In the genomic region with DNA sequence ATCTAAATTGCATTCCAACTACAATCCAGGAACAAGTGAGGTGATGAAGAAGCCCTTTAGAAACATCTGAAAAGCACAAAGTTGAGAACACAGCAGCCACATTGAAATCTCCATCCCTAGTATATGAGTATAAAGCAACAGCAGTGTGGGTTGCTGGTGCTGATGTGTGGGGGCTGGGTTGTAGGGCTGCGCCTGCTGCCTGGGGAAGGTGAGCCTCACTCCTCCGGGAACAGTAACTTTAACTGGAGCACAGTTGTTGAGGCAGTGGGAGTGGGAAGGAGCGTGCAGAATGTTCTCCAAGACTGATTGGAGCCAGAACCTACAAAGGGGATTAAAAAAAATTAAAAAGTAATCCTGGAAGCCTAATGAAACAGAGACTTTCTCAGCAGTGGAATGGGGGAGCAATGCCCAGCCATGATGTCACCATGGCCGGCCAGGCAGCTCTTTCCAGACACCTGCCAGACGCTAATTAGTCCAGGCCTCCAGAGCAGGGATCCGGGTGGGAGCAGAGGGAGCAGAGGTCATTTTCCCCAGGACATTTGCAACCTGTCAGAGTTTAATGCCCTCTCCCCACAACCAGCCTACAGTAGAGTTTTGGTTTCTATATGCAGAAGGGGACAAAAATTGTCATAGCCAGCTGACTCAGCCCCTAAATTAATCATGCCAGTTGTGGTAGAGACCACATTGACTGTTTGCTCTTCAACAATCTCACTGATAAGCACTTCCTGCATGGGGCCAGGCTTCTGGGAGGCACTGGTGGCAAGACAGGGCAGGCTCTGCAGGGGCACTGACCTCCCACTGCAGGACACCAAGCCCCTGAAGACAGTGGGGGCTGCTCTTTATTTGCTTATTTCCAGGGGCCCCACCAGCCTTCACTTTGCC, we compare ENCODE assay signal across 9 cellular contexts.
DNase-seq lines count a peak whose midpoint lies in the region; ATAC-seq and TF ChIP-seq lines count a peak whose summit lies in the region.
"Had no signal": no experiment of that assay in that cellular context is flagged by ENCODE, and none has a peak within 500 bp of the region (broad histone marks: within the 10 kb centered on the region; RNA-seq: fewer than 3 reads in every experiment).

No MANE protein-coding gene starts in this region.

- peaks cover 6% of the 10 kb centered on the region for H3K27me3 Mint-ChIP-seq in nephron progenitor cell (ENCODE audit: low read depth, poor library complexity)
- peaks cover 4% of the 10 kb centered on the region for H3K27me3 Mint-ChIP-seq in activated T-helper 1 cell treated with anti-CD3 and anti-CD28 coated beads, Interleukin-12 subunit alpha, Interleukin-12 subunit beta, Interleukin-2, Interleukin-4 antibody, amounts not matched to agents 30 ng/mL and 10 ng/mL and 1 ng/mL, durations not matched to agents 14 hours and 24 hours and 36 hours (ENCODE audit: insufficient read depth)
- H3K27me3 Mint-ChIP-seq: activated naive CD4-positive, alpha-beta T cell treated with anti-CD3 and anti-CD28 coated beads, Interleukin-2, amount 50 U/mL, for 24 hours had no signal

- peak; percentile 94 for ATAC-seq in DND-41 (ENCODE audit: insufficient read depth, low read depth)
- peak; percentile 70 for ATAC-seq in HG03060 (IDR thresholded peaks at IDR 0.05; ENCODE audit: low read depth, unreplicated experiment)
- no peak for ATAC-seq in HG03025 (IDR thresholded peaks at IDR 0.05; ENCODE audit: low FRiP score, unreplicated experiment)

- H3K9me3 Mint-ChIP-seq in nephron progenitor cell, result no peaks in the 10 kb centered on the region
- H3K9me3 Mint-ChIP-seq in activated T-helper 1 cell treated with anti-CD3 and anti-CD28 coated beads, Interleukin-12 subunit alpha, Interleukin-12 subunit beta, Interleukin-2, Interleukin-4 antibody, amounts not matched to agents 30 ng/mL and 10 ng/mL and 1 ng/mL, durations not matched to agents 14 hours and 24 hours and 36 hours, result no peaks in the 10 kb centered on the region
- H3K9me3 Mint-ChIP-seq: activated naive CD4-positive, alpha-beta T cell treated with anti-CD3 and anti-CD28 coated beads, Interleukin-2, amount 50 U/mL, for 24 hours had no signal

- H3K27ac ChIP-seq in DND-41 (ENCODE audit: low read length), result peak overlapping the region; percentile 53

- TF ChIP-seq CTCF in DND-41 (IDR thresholded peaks at IDR 0.05; ENCODE audit: borderline replicate concordance, extremely low read depth, low read length, poor library complexity, severe bottlenecking) (no peak), nephron progenitor cell (IDR thresholded peaks at IDR 0.05) (no peak)

- H4K20me1 ChIP-seq in DND-41 (ENCODE audit: insufficient read depth, low read length), result no peaks in the 10 kb centered on the region

- H3K36me3 ChIP-seq in DND-41 (ENCODE audit: insufficient read depth, low read length), result no peaks in the 10 kb centered on the region

- no peaks in the 10 kb centered on the region for H3K79me2 ChIP-seq in DND-41 (ENCODE audit: insufficient read depth, low read length)

- H3K4me2 ChIP-seq in DND-41 (ENCODE audit: insufficient read depth, low read length), result no peak overlapping the region

- H3K9me3 ChIP-seq in DND-41 (ENCODE audit: insufficient read depth, low read length, severe bottlenecking), result no peaks in the 10 kb centered on the region

- H2AFZ ChIP-seq in DND-41 (ENCODE audit: low read depth, low read length), result peak overlapping the region; percentile 34; the same call in 1 of the 2 replicates

- DNase-seq in DND-41 (peak; percentile 60), nephron progenitor cell (no peak), NCI-H524 (lab: John Stamatoyannopoulos, UW) (no peak), NCI-H510A treated with DMSO at 0.1 percent for 48 hours (lab: John Stamatoyannopoulos, UW) (no peak)
- peak in 2 of 3 experiments; percentile 19 to 23 for DNase-seq in activated CD8-positive, alpha-beta memory T cell treated with anti-CD3 and anti-CD28 coated beads for 48 hours (ENCODE audit: low read depth in 2 of 3, low spot score in 2 of 3)
- no peak for DNase-seq in activated T-helper 1 cell treated with anti-CD3 and anti-CD28 coated beads, Interleukin-12 subunit alpha, Interleukin-12 subunit beta, Interleukin-2, Interleukin-4 antibody, amounts not matched to agents 30 ng/mL and 10 ng/mL and 1 ng/mL, durations not matched to agents 14 hours and 24 hours and 36 hours (ENCODE audit: low spot score)

- no peaks in the 10 kb centered on the region for H3K27me3 ChIP-seq in DND-41 (ENCODE audit: insufficient read depth, low read length, poor library complexity)

- no peak overlapping the region for H3K4me3 ChIP-seq in DND-41 (ENCODE audit: low read depth in 1 of 2, low read length in 2 of 2)

- peak overlapping the region; percentile 26 for H3K4me3 Mint-ChIP-seq in nephron progenitor cell
- H3K4me3 Mint-ChIP-seq in activated T-helper 1 cell treated with anti-CD3 and anti-CD28 coated beads, Interleukin-12 subunit alpha, Interleukin-12 subunit beta, Interleukin-2, Interleukin-4 antibody, amounts not matched to agents 30 ng/mL and 10 ng/mL and 1 ng/mL, durations not matched to agents 14 hours and 24 hours and 36 hours, result no peak overlapping the region
- H3K4me3 Mint-ChIP-seq: activated naive CD4-positive, alpha-beta T cell treated with anti-CD3 and anti-CD28 coated beads, Interleukin-2, amount 50 U/mL, for 24 hours had no signal

- H3K4me1 ChIP-seq in DND-41 (ENCODE audit: insufficient read depth, low read length), result peaks cover 20% of the 10 kb centered on the region

- no peak overlapping the region for H3K9ac ChIP-seq in DND-41 (ENCODE audit: low read depth, low read length)

- H3K4me1 Mint-ChIP-seq in nephron progenitor cell, result peaks cover 23% of the 10 kb centered on the region
- peaks cover 25% of the 10 kb centered on the region for H3K4me1 Mint-ChIP-seq in activated T-helper 1 cell treated with anti-CD3 and anti-CD28 coated beads, Interleukin-12 subunit alpha, Interleukin-12 subunit beta, Interleukin-2, Interleukin-4 antibody, amounts not matched to agents 30 ng/mL and 10 ng/mL and 1 ng/mL, durations not matched to agents 14 hours and 24 hours and 36 hours (ENCODE audit: low read depth)

- H3K36me3 Mint-ChIP-seq in nephron progenitor cell (ENCODE audit: low read depth), result no peaks in the 10 kb centered on the region
- no peaks in the 10 kb centered on the region for H3K36me3 Mint-ChIP-seq in activated T-helper 1 cell treated with anti-CD3 and anti-CD28 coated beads, Interleukin-12 subunit alpha, Interleukin-12 subunit beta, Interleukin-2, Interleukin-4 antibody, amounts not matched to agents 30 ng/mL and 10 ng/mL and 1 ng/mL, durations not matched to agents 14 hours and 24 hours and 36 hours (ENCODE audit: low read depth)
- H3K36me3 Mint-ChIP-seq: activated naive CD4-positive, alpha-beta T cell treated with anti-CD3 and anti-CD28 coated beads, Interleukin-2, amount 50 U/mL, for 24 hours had no signal

- H3K27ac Mint-ChIP-seq in nephron progenitor cell, result peak overlapping the region; percentile 11
- H3K27ac Mint-ChIP-seq in activated T-helper 1 cell treated with anti-CD3 and anti-CD28 coated beads, Interleukin-12 subunit alpha, Interleukin-12 subunit beta, Interleukin-2, Interleukin-4 antibody, amounts not matched to agents 30 ng/mL and 10 ng/mL and 1 ng/mL, durations not matched to agents 14 hours and 24 hours and 36 hours, result no peak overlapping the region
- H3K27ac Mint-ChIP-seq: activated naive CD4-positive, alpha-beta T cell treated with anti-CD3 and anti-CD28 coated beads, Interleukin-2, amount 50 U/mL, for 24 hours had no signal

- intact Hi-C loops in activated T-helper 1 cell treated with anti-CD3 and anti-CD28 coated beads, Interleukin-12 subunit alpha, Interleukin-12 subunit beta, Interleukin-2, Interleukin-4 antibody, amounts not matched to agents 30 ng/mL and 10 ng/mL and 1 ng/mL, durations not matched to agents 14 hours and 24 hours and 36 hours (cut with micrococcal nuclease), result loop anchor here (1.0 kb wide), 1 partner anchor 35 kb away; no protein-coding TSS in a partner anchor

Comparison
In these comparisons a context has a peak if more than half of its experiments do, and no peak if none do; other contexts are left out.
1. DNase-seq: peak in DND-41 (single experiment) and activated CD8-positive, alpha-beta memory T cell treated with anti-CD3 and anti-CD28 coated beads for 48 hours (2 of 3); none in nephron progenitor cell (single experiment), NCI-H524 (0 of 2), activated T-helper 1 cell treated with anti-CD3 and anti-CD28 coated beads, Interleukin-12 subunit alpha, Interleukin-12 subunit beta, Interleukin-2, Interleukin-4 antibody, amounts not matched to agents 30 ng/mL and 10 ng/mL and 1 ng/mL, durations not matched to agents 14 hours and 24 hours and 36 hours (single experiment) and NCI-H510A treated with DMSO at 0.1 percent for 48 hours (single experiment).